21 cellular contexts compared by ENCODE assay signal in the genomic region with DNA sequence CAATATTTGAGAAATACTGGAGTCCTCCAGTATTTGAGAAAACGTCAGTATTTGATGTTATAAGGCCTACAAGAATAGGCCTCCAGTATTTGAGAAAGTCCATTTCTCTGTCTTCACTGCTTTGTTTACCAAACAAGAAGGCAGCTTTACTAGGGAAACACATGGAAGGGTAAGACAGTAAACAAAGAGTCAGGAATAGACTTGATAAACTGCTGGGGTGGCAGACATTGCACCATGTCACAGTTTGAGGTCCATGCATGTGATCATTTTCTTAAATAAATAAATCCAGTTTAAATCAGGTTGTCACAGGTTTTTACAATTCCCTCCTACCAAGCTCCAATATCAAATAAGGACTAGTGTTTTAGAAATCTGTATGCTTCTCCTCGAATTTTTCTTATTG.
"Had no signal": no experiment of that assay in that cellular context is flagged by ENCODE, and none has a peak within 500 bp of the region (broad histone marks: within the 10 kb centered on the region; RNA-seq: fewer than 3 reads in every experiment).

No MANE protein-coding gene starts in this region.

- DNase-seq: effector memory CD8-positive, alpha-beta T cell; foreskin keratinocyte; kidney; left colon; left ventricle myocardium superior; mesenchymal stem cell; naive B cell; psoas muscle; spleen; stimulated activated CD4-positive, alpha-beta T cell treated with anti-CD3 and anti-CD28 coated beads, Interleukin-15, amount 100 ng/mL, for 24 hours; stimulated activated CD4-positive, alpha-beta T cell treated with anti-CD3 and anti-CD28 coated beads, Interleukin-1b, Interleukin-23, amount 100 ng/mL, for 48 hours; stimulated activated CD4-positive, alpha-beta T cell treated with anti-CD3 and anti-CD28 coated beads, Interleukin-4, amount 100 ng/mL, for 24 hours; stimulated activated naive B cell treated with anti-CD40 and anti-IgM and Interleukin-4, amounts not matched to agents 10 μg/mL and 1 μg/mL and 100 μg/mL, for 72 hours; stimulated activated naive CD8-positive, alpha-beta T cell treated with anti-CD3 and anti-CD28 coated beads, Interleukin-15, amount 100 ng/mL, for 72 hours; testis; upper lobe of right lung had no signal

- H3K4me1 ChIP-seq: foreskin keratinocyte, parathyroid adenoma, psoas muscle, spleen, testis, tibial nerve, upper lobe of right lung, vagina had no signal

- H3K4me3 ChIP-seq: lung, psoas muscle, spleen, testis, tibial nerve, upper lobe of right lung, vagina had no signal

- H3K9me3 ChIP-seq: psoas muscle, spleen, testis, tibial nerve, upper lobe of right lung, vagina had no signal

- ATAC-seq: effector memory CD8-positive, alpha-beta T cell; foreskin keratinocyte; left colon; left ventricle myocardium superior; psoas muscle; sciatic nerve; stimulated activated naive B cell treated with anti-CD40 and anti-IgM and Interleukin-4, amounts not matched to agents 10 μg/mL and 1 μg/mL and 100 μg/mL, for 72 hours; stimulated activated naive CD8-positive, alpha-beta T cell treated with anti-CD3 and anti-CD28 coated beads, Interleukin-15, amount 100 ng/mL, for 72 hours; upper lobe of right lung had no signal

- H3K27me3 ChIP-seq: foreskin keratinocyte, spleen, testis, tibial nerve, upper lobe of right lung, vagina had no signal

- H3K79me2 ChIP-seq: parathyroid adenoma had no signal

- H3K27ac ChIP-seq: foreskin keratinocyte, parathyroid adenoma, psoas muscle, spleen, testis, tibial nerve, upper lobe of right lung, vagina had no signal

- H3K9ac ChIP-seq: parathyroid adenoma had no signal

- H2AFZ ChIP-seq: parathyroid adenoma had no signal

- H3K36me3 ChIP-seq: spleen, tibial nerve, upper lobe of right lung, vagina had no signal
